ENCODE assay signal across 28 cellular contexts in genomic region chr1:154856544-154856943, GRCh38. TPM values are rescaled to one million over a fixed set of nuclear protein-coding genes. Genes with fewer than 3 reads are reported as not detected.
A peak's percentile ranks its signal among the peaks of the same experiment; 100 is the strongest.
DNase-seq lines count a peak whose midpoint lies in the region; ATAC-seq, FAIRE-seq and TF ChIP-seq lines count a peak whose summit lies in the region.
"Had no signal": no experiment of that assay in that cellular context is flagged by ENCODE, and none has a peak within 500 bp of the region (broad histone marks: within the 10 kb centered on the region; RNA-seq: fewer than 3 reads in every experiment).

No MANE protein-coding gene starts in this region.

- H2BK12ac ChIP-seq in H1 (ENCODE audit: low read depth, low read length), result 0 out of 2 replicates have a peak overlapping the region, but pooled peaks have one; percentile 55

- H2BK20ac ChIP-seq in H1 (ENCODE audit: low read length), result peak overlapping the region; percentile 52; the same call in 1 of the 2 replicates

- no peak overlapping the region for H2BK120ac ChIP-seq in H1 (replicated peaks; ENCODE audit: low read depth, low read length)

- no peak overlapping the region for H3K4ac ChIP-seq in H1 (replicated peaks; ENCODE audit: insufficient read length, low read depth, low read length)

- H3K27me3 ChIP-seq in H1 (replicated peaks in 1 of 4; ENCODE audit: control insufficient read depth in 3 of 4, extremely low read depth in 1 of 4, insufficient read depth in 3 of 4, low read length in 3 of 4), result no peaks in the 10 kb centered on the region; a peak in 1 of 7 replicates
- H3K27me3 ChIP-seq: MG63 had no signal

- TF ChIP-seq CTCF in H1 (IDR thresholded peaks at IDR 0.05; ENCODE audit: control extremely low read depth in 1 of 3, insufficient read depth in 1 of 3, low read depth in 1 of 3, low read length in 3 of 3), result no peak

- FAIRE-seq in H1 (lab: Jason Lieb, UNC), result no peak
- FAIRE-seq: frontal cortex had no signal

- no peak for TF ChIP-seq EP300 in H1 (IDR thresholded peaks at IDR 0.05; ENCODE audit: borderline replicate concordance in 1 of 2, low read depth in 2 of 2, low read length in 2 of 2)

- TF ChIP-seq POLR2A in H1 (IDR thresholded peaks at IDR 0.05; ENCODE audit: control extremely low read depth in 1 of 2, low read depth in 2 of 2, low read length in 2 of 2), result no peak

- H3K14ac ChIP-seq in H1 (ENCODE audit: insufficient read length), result no peak overlapping the region

- no peak overlapping the region for H3K18ac ChIP-seq in H1 (ENCODE audit: extremely low read depth, low read length)

- H3K27ac ChIP-seq in H1 (ENCODE audit: low read depth, low read length), result no peak overlapping the region
- H3K27ac ChIP-seq: coronary artery, esophagus muscularis mucosa, VCaP had no signal

- H3K79me2 ChIP-seq in H1 (ENCODE audit: control insufficient read depth in 1 of 2, insufficient read depth in 2 of 2, low read length in 2 of 2), result no peaks in the 10 kb centered on the region

- TF ChIP-seq RAD21 in H1 (IDR thresholded peaks at IDR 0.05 in 1 of 2, conservative IDR thresholded peaks at IDR 0.05 in 1 of 2; ENCODE audit: low read depth in 2 of 2, low read length in 2 of 2), result no peak

- no peak overlapping the region for H3K4me3 ChIP-seq in H1 (ENCODE audit: extremely low read depth in 1 of 4, insufficient read depth in 2 of 4, low read depth in 3 of 4, low read length in 4 of 4)
- H3K4me3 ChIP-seq: coronary artery, esophagus muscularis mucosa, MG63 had no signal

- H3K4me2 ChIP-seq in H1 (ENCODE audit: insufficient read depth in 1 of 2, low read depth in 2 of 2, low read length in 2 of 2), result no peak overlapping the region

- ATAC-seq in stimulated activated naive B cell treated with anti-CD40 and anti-IgM and Interleukin-4, amounts not matched to agents 10 μg/mL and 1 μg/mL and 100 μg/mL, for 72 hours (replicated peaks), result no peak
- ATAC-seq in GM18520 (IDR thresholded peaks at IDR 0.05; ENCODE audit: unreplicated experiment), result no peak
- ATAC-seq: activated CD8-positive, alpha-beta T cell treated with anti-CD3 and anti-CD28 coated beads, Interleukin-2, amount 10 ng/mL, durations not matched to agents 7 days and 5 days; effector memory CD8-positive, alpha-beta T cell; left lobe of liver; naive thymus-derived CD8-positive, alpha-beta T cell; T-helper 17 cell had no signal

- no peak overlapping the region for H3K9ac ChIP-seq in H1 (replicated peaks in 1 of 4; ENCODE audit: extremely low read depth in 1 of 4, low read depth in 3 of 4, low read length in 3 of 4)

- no peak overlapping the region for H3K56ac ChIP-seq in H1 (replicated peaks; ENCODE audit: insufficient read length, low read depth, low read length)

- no peaks in the 10 kb centered on the region for H3K9me3 ChIP-seq in H1 (ENCODE audit: insufficient read depth in 2 of 2, low read depth in 1 of 2, low read length in 1 of 2)
- H3K9me3 ChIP-seq: esophagus muscularis mucosa, MG63 had no signal

- CTCF ChIA-PET in H1 (lab: Charles Lee; ENCODE audit: partially characterized antibody), result interaction anchor here (0.7 to 7.0 kb wide), 21 partner anchors 9 to 284 kb away, joined by 3 to 80 read pairs (median 4); partner anchors contain the start of gene KCNN3

- peak; percentile 6 for DNase-seq in stimulated activated naive CD4-positive, alpha-beta T cell treated with Interleukin-2 at 50 U/mL for 16 hours (lab: John Stamatoyannopoulos, UW)
- no peak for DNase-seq in stimulated activated naive CD4-positive, alpha-beta T cell (lab: John Stamatoyannopoulos, UW)
- peak; percentile 45 for DNase-seq in NCI-H69 (lab: John Stamatoyannopoulos, UW)
- DNase-seq in H1 (ENCODE audit: low read depth in 1 of 2, low spot score in 2 of 2), result no peak
- DNase-seq in stimulated activated naive B cell treated with anti-CD40 and anti-IgM and Interleukin-4, amounts not matched to agents 10 μg/mL and 1 μg/mL and 100 μg/mL, for 72 hours, result no peak
- no peak for DNase-seq in DMS79 treated with DMSO at 0.1 percent for 48 hours (lab: John Stamatoyannopoulos, UW)
- DNase-seq in NCI-H187 (lab: John Stamatoyannopoulos, UW), result no peak
- DNase-seq: activated CD8-positive, alpha-beta T cell treated with anti-CD3 and anti-CD28 coated beads, Interleukin-2, amount 10 ng/mL, durations not matched to agents 7 days and 5 days; activated gamma-delta T cell treated with Interleukin-2 at 50 U/mL for 16 hours; activated T-cell treated with anti-CD3 and anti-CD28 coated beads for 4 hours; amniotic stem cell; effector memory CD8-positive, alpha-beta T cell; EL; HFFc6; hippocampal formation; immature natural killer cell; MG63; naive thymus-derived CD8-positive, alpha-beta T cell; NCI-H1417 treated with DMSO at 0.1 percent for 48 hours; T-helper 17 cell; trophoblast cell had no signal

- no peak overlapping the region for H3K4me3 Mint-ChIP-seq in stimulated activated naive B cell treated with anti-CD40 and anti-IgM and Interleukin-4, amounts not matched to agents 10 μg/mL and 1 μg/mL and 100 μg/mL, for 72 hours
- H3K4me3 Mint-ChIP-seq: activated CD8-positive, alpha-beta T cell treated with anti-CD3 and anti-CD28 coated beads, Interleukin-2, amount 10 ng/mL, durations not matched to agents 7 days and 5 days; CD14-positive monocyte; effector memory CD8-positive, alpha-beta T cell; HFFc6; immature natural killer cell; naive thymus-derived CD8-positive, alpha-beta T cell; T-helper 17 cell had no signal

- H3K36me3 Mint-ChIP-seq in stimulated activated naive B cell treated with anti-CD40 and anti-IgM and Interleukin-4, amounts not matched to agents 10 μg/mL and 1 μg/mL and 100 μg/mL, for 72 hours, result no peaks in the 10 kb centered on the region
- H3K36me3 Mint-ChIP-seq: CD14-positive monocyte; immature natural killer cell; naive thymus-derived CD8-positive, alpha-beta T cell had no signal

- H2BK15ac ChIP-seq in H1 (ENCODE audit: low read length), result no peak overlapping the region

- no peaks in the 10 kb centered on the region for H3K36me3 ChIP-seq in H1 (ENCODE audit: control insufficient read depth in 2 of 4, insufficient read depth in 4 of 4, low read length in 3 of 4)
- H3K36me3 ChIP-seq: esophagus muscularis mucosa, MG63 had no signal

- no peak overlapping the region for H2BK5ac ChIP-seq in H1 (ENCODE audit: low read depth, low read length)

- POLR2A ChIA-PET in H1 (lab: Charles Lee; ENCODE audit: partially characterized antibody), result interaction anchor here (0.9 to 1.8 kb wide), 2 partner anchors 9 to 11 kb away, joined by 3 to 8 read pairs; no protein-coding TSS in a partner anchor

- peaks cover 0 to 3% of the 10 kb centered on the region in 2 donors for H3K27me3 Mint-ChIP-seq in stimulated activated naive B cell treated with anti-CD40 and anti-IgM and Interleukin-4, amounts not matched to agents 10 μg/mL and 1 μg/mL and 100 μg/mL, for 72 hours

- no peak overlapping the region for H3K23ac ChIP-seq in H1 (ENCODE audit: insufficient read length)

- H3K23me2 ChIP-seq in H1 (ENCODE audit: low read depth, low read length), result no peaks in the 10 kb centered on the region

- H3K4me1 ChIP-seq in H1 (replicated peaks in 1 of 4; ENCODE audit: control insufficient read depth in 3 of 4, insufficient read depth in 4 of 4, low read length in 3 of 4), result no peaks in the 10 kb centered on the region

- H3K79me1 ChIP-seq in H1 (ENCODE audit: low read depth, low read length), result no peaks in the 10 kb centered on the region

- no peaks in the 10 kb centered on the region for H4K20me1 ChIP-seq in H1 (replicated peaks in 1 of 2; ENCODE audit: control insufficient read depth in 1 of 2, insufficient read depth in 2 of 2, low read length in 2 of 2)

- no peaks in the 10 kb centered on the region for H3K9me3 Mint-ChIP-seq in stimulated activated naive B cell treated with anti-CD40 and anti-IgM and Interleukin-4, amounts not matched to agents 10 μg/mL and 1 μg/mL and 100 μg/mL, for 72 hours
- H3K9me3 Mint-ChIP-seq: CD14-positive monocyte; effector memory CD8-positive, alpha-beta T cell; HFFc6; immature natural killer cell; naive thymus-derived CD8-positive, alpha-beta T cell had no signal

- no peak overlapping the region for H2AK5ac ChIP-seq in H1 (ENCODE audit: low read depth, low read length)

- peak overlapping the region; percentile 27 for H3K27ac Mint-ChIP-seq in stimulated activated naive B cell treated with anti-CD40 and anti-IgM and Interleukin-4, amounts not matched to agents 10 μg/mL and 1 μg/mL and 100 μg/mL, for 72 hours
- H3K27ac Mint-ChIP-seq: activated CD8-positive, alpha-beta T cell treated with anti-CD3 and anti-CD28 coated beads, Interleukin-2, amount 10 ng/mL, durations not matched to agents 7 days and 5 days; CD14-positive monocyte; HFFc6; immature natural killer cell; T-helper 17 cell had no signal

- 83% methylated on average over 3 of the region's 3 CpGs; no CpG with 5 or more reads in 1 of the 2 experiments for WGBS in H1 (ENCODE audit: extremely low coverage in 1 of 2, insufficient coverage in 1 of 2, insufficient read length in 1 of 2, insufficient replicate concordance in 2 of 2, low coverage in 1 of 2, low lambda C conversion rate in 2 of 2, missing lambda C conversion rate in 1 of 2), 2 experiments

- peaks cover 26 to 31% of the 10 kb centered on the region in 2 donors for H3K4me1 Mint-ChIP-seq in stimulated activated naive B cell treated with anti-CD40 and anti-IgM and Interleukin-4, amounts not matched to agents 10 μg/mL and 1 μg/mL and 100 μg/mL, for 72 hours
- H3K4me1 Mint-ChIP-seq: immature natural killer cell had no signal

- no peak overlapping the region for H4K5ac ChIP-seq in H1 (ENCODE audit: insufficient read length, low read depth, low read length)

- H4K8ac ChIP-seq in H1 (ENCODE audit: extremely low read depth, insufficient read depth, low read length), result no peak overlapping the region

- H2AFZ ChIP-seq in H1 (ENCODE audit: low read length), result no peak overlapping the region

- H4K91ac ChIP-seq in H1 (replicated peaks; ENCODE audit: insufficient read length, low read length), result no peak overlapping the region

TF ChIP-seq in H1, 55 proteins besides CTCF, POLR2A, EP300 and RAD21 (continues in another document):
- TF ChIP-seq BRCA1 (IDR thresholded peaks at IDR 0.05; ENCODE audit: low read depth, low read length) (no peak), TEAD4 (IDR thresholded peaks at IDR 0.05; ENCODE audit: low read depth, low read length) (no peak), POLR2AphosphoS5 (IDR thresholded peaks at IDR 0.05; ENCODE audit: low read depth, low read length) (no peak), EGR1 (IDR thresholded peaks at IDR 0.05; ENCODE audit: borderline replicate concordance, low read depth, low read length) (no peak), POU5F1 (IDR thresholded peaks at IDR 0.05; ENCODE audit: low read depth, low read length) (no peak), NRF1 (IDR thresholded peaks at IDR 0.05; ENCODE audit: low read depth, low read length) (no peak)

RNA-seq across cellular contexts. Expression of gene KCNN3, which starts 13.5 kb away (rescaled TPM):
- total RNA-seq in H1 (2021; fragmentation: NEBNext Ultra II Directional; extraction: Animal tissue kit (Norgen Biotek cat#: 25700)), result 2.8 and 3.0 TPM in 2 replicates
- polyA plus RNA-seq in H1 (2011; rRNA removed), result 3.7 and 4.5 TPM in 2 replicates
- 2.1 TPM for polyA plus RNA-seq in H1 (2011; cell fraction: cytosol; rRNA removed)
- 5.4 TPM for polyA plus RNA-seq in H1 (2011; cell fraction: nucleus; rRNA removed)
- 2.8 to 4.4 TPM (median 3.5 TPM) in 4 replicates for polyA plus RNA-seq in H1 (2012, experiment 1 of 2)
- polyA plus RNA-seq in H1 (2012, experiment 2 of 2), result 1.6 TPM
- polyA plus RNA-seq in H1 (2013, experiment 1 of 2), result 1.7 TPM
- 1.9 TPM for polyA plus RNA-seq in H1 (2013, experiment 2 of 2)
- 5.4 and 9.2 TPM in 2 replicates for polyA minus RNA-seq in H1 (2011; rRNA and poly(A)+ RNA removed)
- polyA minus RNA-seq in H1 (2011; cell fraction: cytosol; rRNA and poly(A)+ RNA removed), result 3.9 TPM
- 4.1 TPM for polyA minus RNA-seq in H1 (2011; cell fraction: nucleus; rRNA and poly(A)+ RNA removed)
- total RNA-seq: activated CD8-positive, alpha-beta T cell treated with anti-CD3 and anti-CD28 coated beads, Interleukin-2, amount 10 ng/mL, durations not matched to agents 7 days and 5 days; HFFc6 had no signal
- polyA plus RNA-seq: CD14-positive monocyte; immature natural killer cell; naive thymus-derived CD8-positive, alpha-beta T cell had no signal

Comparison
In these comparisons a context has a peak if more than half of its experiments do, and no peak if none do; other contexts are left out.
1. DNase-seq: peak in stimulated activated naive CD4-positive, alpha-beta T cell treated with Interleukin-2 at 50 U/mL for 16 hours (single experiment) and NCI-H69 (single experiment); none in stimulated activated naive CD4-positive, alpha-beta T cell (0 of 6), H1 (0 of 2), stimulated activated naive B cell treated with anti-CD40 and anti-IgM and Interleukin-4, amounts not matched to agents 10 μg/mL and 1 μg/mL and 100 μg/mL, for 72 hours (single experiment), DMS79 treated with DMSO at 0.1 percent for 48 hours (single experiment) and NCI-H187 (0 of 2).